In the genomic region with DNA sequence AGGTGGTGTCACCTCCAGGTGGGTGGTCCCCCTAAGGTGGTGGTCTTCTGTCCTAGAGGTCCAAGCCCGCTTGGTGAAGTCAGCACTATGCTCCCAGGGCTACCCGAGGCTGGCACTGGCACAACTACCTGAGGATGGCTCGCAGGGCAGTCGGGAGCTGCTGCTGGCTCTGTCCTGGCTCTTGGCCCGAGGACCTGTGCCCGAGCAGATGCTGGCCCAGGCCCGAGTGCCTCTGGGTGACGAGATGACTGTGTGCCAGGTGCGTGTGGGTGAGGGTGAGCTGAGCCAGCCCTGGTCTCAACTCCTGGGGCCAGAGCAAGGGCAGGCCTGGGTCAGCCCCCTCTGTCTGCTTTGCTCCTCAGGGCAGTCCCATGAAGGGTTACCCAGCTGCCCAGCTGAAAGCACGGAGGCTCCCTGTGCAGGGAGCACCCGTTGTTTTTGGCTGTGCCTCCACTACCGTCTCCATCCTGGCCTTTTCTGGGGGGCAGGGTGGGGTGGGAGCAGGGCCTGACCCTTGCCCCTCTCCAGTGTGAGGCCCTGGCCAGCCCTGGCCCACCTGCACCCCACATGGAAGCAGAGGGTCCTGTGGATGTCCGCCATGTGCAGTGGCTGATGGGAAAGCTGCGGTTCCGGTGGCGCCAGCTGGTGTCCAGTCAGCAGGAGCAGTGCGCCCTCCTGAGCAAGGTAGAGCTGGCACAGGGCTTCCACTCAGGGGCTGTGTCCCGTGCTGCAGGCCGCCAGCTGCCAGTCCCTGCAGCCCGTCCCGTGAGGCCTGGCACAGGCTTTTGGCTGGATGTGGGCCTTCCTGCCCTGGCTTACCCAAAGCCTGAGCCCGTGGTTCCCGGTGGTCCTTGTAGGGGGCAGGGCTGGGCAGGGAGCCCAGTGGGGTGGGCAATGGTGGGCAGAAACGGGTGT, we compare ENCODE assay signal across 2 cellular contexts.
TF ChIP-seq lines count a peak whose summit lies in the region.

No MANE protein-coding gene starts in this region.

TF ChIP-seq in SK-N-SH, 30 proteins besides CTCF, POLR2A, EP300 and RAD21 (continued from another document):
- TF ChIP-seq, protein P1, sequence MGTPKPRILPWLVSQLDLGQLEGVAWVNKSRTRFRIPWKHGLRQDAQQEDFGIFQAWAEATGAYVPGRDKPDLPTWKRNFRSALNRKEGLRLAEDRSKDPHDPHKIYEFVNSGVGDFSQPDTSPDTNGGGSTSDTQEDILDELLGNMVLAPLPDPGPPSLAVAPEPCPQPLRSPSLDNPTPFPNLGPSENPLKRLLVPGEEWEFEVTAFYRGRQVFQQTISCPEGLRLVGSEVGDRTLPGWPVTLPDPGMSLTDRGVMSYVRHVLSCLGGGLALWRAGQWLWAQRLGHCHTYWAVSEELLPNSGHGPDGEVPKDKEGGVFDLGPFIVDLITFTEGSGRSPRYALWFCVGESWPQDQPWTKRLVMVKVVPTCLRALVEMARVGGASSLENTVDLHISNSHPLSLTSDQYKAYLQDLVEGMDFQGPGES (IDR thresholded peaks at IDR 0.05; ENCODE audit: low read depth, low read length): no peak
- TF ChIP-seq SIN3A (IDR thresholded peaks at IDR 0.05; ENCODE audit: borderline replicate concordance, low read depth, low read length): no peak
- no peak for TF ChIP-seq TCF12 (IDR thresholded peaks at IDR 0.05)
- TF ChIP-seq ELF1 (IDR thresholded peaks at IDR 0.05): no peak
- TF ChIP-seq, protein P2, sequence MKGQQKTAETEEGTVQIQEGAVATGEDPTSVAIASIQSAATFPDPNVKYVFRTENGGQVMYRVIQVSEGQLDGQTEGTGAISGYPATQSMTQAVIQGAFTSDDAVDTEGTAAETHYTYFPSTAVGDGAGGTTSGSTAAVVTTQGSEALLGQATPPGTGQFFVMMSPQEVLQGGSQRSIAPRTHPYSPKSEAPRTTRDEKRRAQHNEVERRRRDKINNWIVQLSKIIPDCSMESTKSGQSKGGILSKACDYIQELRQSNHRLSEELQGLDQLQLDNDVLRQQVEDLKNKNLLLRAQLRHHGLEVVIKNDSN (IDR thresholded peaks at IDR 0.05; ENCODE audit: borderline replicate concordance, low read depth): no peak

TF ChIP-seq in SK-N-SH treated with all-trans-retinoic acid at 6 μM for 48 hours, 23 proteins besides CTCF, POLR2A, EP300 and RAD21 (continued from another document):
- TF ChIP-seq, protein P3, sequence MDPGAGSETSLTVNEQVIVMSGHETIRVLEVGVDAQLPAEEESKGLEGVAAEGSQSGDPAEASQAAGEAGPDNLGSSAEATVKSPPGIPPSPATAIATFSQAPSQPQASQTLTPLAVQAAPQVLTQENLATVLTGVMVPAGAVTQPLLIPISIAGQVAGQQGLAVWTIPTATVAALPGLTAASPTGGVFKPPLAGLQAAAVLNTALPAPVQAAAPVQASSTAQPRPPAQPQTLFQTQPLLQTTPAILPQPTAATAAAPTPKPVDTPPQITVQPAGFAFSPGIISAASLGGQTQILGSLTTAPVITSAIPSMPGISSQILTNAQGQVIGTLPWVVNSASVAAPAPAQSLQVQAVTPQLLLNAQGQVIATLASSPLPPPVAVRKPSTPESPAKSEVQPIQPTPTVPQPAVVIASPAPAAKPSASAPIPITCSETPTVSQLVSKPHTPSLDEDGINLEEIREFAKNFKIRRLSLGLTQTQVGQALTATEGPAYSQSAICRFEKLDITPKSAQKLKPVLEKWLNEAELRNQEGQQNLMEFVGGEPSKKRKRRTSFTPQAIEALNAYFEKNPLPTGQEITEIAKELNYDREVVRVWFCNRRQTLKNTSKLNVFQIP (CRISPR knock-in tag; IDR thresholded peaks at IDR 0.05; ENCODE audit: borderline replicate concordance, low read depth): no peak
- TF ChIP-seq RARB (CRISPR knock-in tag; IDR thresholded peaks at IDR 0.05): no peak
- no peak for TF ChIP-seq SNAI2 (CRISPR knock-in tag; IDR thresholded peaks at IDR 0.05)
- TF ChIP-seq ZC3H10 (CRISPR knock-in tag; IDR thresholded peaks at IDR 0.05): no peak
- TF ChIP-seq, protein P4, sequence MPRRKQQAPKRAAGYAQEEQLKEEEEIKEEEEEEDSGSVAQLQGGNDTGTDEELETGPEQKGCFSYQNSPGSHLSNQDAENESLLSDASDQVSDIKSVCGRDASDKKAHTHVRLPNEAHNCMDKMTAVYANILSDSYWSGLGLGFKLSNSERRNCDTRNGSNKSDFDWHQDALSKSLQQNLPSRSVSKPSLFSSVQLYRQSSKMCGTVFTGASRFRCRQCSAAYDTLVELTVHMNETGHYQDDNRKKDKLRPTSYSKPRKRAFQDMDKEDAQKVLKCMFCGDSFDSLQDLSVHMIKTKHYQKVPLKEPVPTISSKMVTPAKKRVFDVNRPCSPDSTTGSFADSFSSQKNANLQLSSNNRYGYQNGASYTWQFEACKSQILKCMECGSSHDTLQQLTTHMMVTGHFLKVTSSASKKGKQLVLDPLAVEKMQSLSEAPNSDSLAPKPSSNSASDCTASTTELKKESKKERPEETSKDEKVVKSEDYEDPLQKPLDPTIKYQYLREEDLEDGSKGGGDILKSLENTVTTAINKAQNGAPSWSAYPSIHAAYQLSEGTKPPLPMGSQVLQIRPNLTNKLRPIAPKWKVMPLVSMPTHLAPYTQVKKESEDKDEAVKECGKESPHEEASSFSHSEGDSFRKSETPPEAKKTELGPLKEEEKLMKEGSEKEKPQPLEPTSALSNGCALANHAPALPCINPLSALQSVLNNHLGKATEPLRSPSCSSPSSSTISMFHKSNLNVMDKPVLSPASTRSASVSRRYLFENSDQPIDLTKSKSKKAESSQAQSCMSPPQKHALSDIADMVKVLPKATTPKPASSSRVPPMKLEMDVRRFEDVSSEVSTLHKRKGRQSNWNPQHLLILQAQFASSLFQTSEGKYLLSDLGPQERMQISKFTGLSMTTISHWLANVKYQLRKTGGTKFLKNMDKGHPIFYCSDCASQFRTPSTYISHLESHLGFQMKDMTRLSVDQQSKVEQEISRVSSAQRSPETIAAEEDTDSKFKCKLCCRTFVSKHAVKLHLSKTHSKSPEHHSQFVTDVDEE (CRISPR knock-in tag; IDR thresholded peaks at IDR 0.05): no peak
